ENCODE assay signal across 8 cellular contexts in the genomic region with DNA sequence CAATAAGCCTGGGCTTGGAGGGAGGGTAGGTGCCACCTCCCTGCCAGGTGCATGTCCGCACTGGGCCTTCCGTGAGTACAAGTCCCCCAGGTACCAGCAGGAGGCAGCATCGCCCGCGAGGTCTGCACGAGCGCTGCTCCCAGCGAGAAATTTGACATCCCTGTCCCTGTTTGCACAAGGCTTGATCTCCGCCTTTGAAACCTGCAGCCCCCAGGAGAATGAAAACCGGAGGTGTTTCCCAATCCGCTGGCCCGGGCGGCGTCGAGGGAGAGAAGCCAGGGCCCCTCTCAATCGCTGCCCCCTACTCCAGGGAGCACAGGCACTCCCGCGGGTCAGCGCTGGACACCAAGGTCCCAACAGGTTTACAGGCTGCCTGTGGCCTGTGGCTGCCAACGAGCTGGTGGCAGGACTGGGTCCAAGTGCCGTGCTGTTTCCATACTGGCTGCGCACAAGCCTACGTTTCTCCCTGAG. TPM values are rescaled to one million over a fixed set of nuclear protein-coding genes. Genes with fewer than 3 reads are reported as not detected.
DNase-seq lines count a peak whose midpoint lies in the region; ATAC-seq and TF ChIP-seq lines count a peak whose summit lies in the region.

No MANE protein-coding gene starts in this region.

- peaks cover 21% of the 10 kb centered on the region for H3K36me3 Mint-ChIP-seq in activated naive CD8-positive, alpha-beta T cell treated with anti-CD3 and anti-CD28 coated beads for 36 hours

- H3K36me3 ChIP-seq in GM06990 (ENCODE audit: control insufficient read depth, insufficient read depth, low read length) (no peaks in the 10 kb centered on the region), iPS-15b (ENCODE audit: control insufficient read depth, insufficient read depth, low read length) (peaks cover 20% of the 10 kb centered on the region)

- H3K9me3 Mint-ChIP-seq in activated naive CD8-positive, alpha-beta T cell treated with anti-CD3 and anti-CD28 coated beads for 36 hours, result no peaks in the 10 kb centered on the region

- in situ Hi-C loops in SK-MEL-5 (cut with HindIII; ENCODE audit: low pct_unique_long_range_greater_than_20kb, low sequenced_read_pairs), result no loop called here

- peak; percentile 87 for TF ChIP-seq CTCF in GM06990 (IDR thresholded peaks at IDR 0.05; ENCODE audit: insufficient read depth, low read length, poor library complexity, severe bottlenecking)

- H3K4me1 Mint-ChIP-seq in activated naive CD8-positive, alpha-beta T cell treated with anti-CD3 and anti-CD28 coated beads for 36 hours, result peaks cover 35% of the 10 kb centered on the region

- H3K9ac ChIP-seq in iPS-15b (ENCODE audit: low read depth, low read length), result peak overlapping the region; percentile 54

- peaks cover 2% of the 10 kb centered on the region; the same call in 1 of the 2 replicates for H3K27me3 ChIP-seq in GM06990 (replicated peaks; ENCODE audit: control insufficient read depth, insufficient read depth, low read length)
- H3K27me3 ChIP-seq in iPS-15b (ENCODE audit: control insufficient read depth, insufficient read depth, low read length), result peaks cover 7% of the 10 kb centered on the region

- H3K4me3 ChIP-seq in GM06990 (replicated peaks; ENCODE audit: low read depth, low read length), result peak overlapping the region; percentile 69
- peak overlapping the region; percentile 82 for H3K4me3 ChIP-seq in iPS-15b (ENCODE audit: low read depth, low read length)

- DNase-seq in GM06990 (ENCODE audit: extremely low read depth, insufficient read length), result peak; percentile 58
- peak; percentile 44 for DNase-seq in SK-MEL-5 (ENCODE audit: low read depth, low spot score)
- peak; percentile 83 for DNase-seq in activated naive CD8-positive, alpha-beta T cell treated with anti-CD3 and anti-CD28 coated beads for 36 hours
- peak; percentile 87 for DNase-seq in stimulated activated CD4-positive, alpha-beta T cell treated with anti-CD3 and anti-CD28 coated beads, Interleukin-1b, Interleukin-23, amount 100 ng/mL, for 48 hours
- DNase-seq in SKM-1 (lab: John Stamatoyannopoulos, UW; ENCODE audit: unreplicated experiment), result no peak
- no peak for DNase-seq in DMS 273 (lab: John Stamatoyannopoulos, UW; ENCODE audit: unreplicated experiment)

- peak; percentile 43 for ATAC-seq in HG02938 (IDR thresholded peaks at IDR 0.05; ENCODE audit: unreplicated experiment)

- H3K4me1 ChIP-seq in iPS-15b (ENCODE audit: control insufficient read depth, insufficient read depth, low read length), result peaks cover 14% of the 10 kb centered on the region

- H3K4me3 Mint-ChIP-seq in activated naive CD8-positive, alpha-beta T cell treated with anti-CD3 and anti-CD28 coated beads for 36 hours, result peak overlapping the region; percentile 86

- H3K27ac Mint-ChIP-seq in activated naive CD8-positive, alpha-beta T cell treated with anti-CD3 and anti-CD28 coated beads for 36 hours, result peak overlapping the region; percentile 86

- H3K27me3 Mint-ChIP-seq in activated naive CD8-positive, alpha-beta T cell treated with anti-CD3 and anti-CD28 coated beads for 36 hours, result no peaks in the 10 kb centered on the region

- no peaks in the 10 kb centered on the region for H3K9me3 ChIP-seq in iPS-15b (ENCODE audit: control insufficient read depth, insufficient read depth, low read length)

RNA-seq across cellular contexts. Expression of a gene that starts 1.0 kb away (rescaled TPM):
- 3.5 TPM in 2 replicates for total RNA-seq in SK-MEL-5 (2014; rRNA removed; shearing (Covaris generic))
- polyA plus RNA-seq in SK-MEL-5 (2015; cell fraction: cytosol; rRNA removed), result 10.9 and 11.5 TPM in 2 replicates
- polyA plus RNA-seq in SK-MEL-5 (2015; cell fraction: nucleus; rRNA removed), result 8.0 and 12.2 TPM in 2 replicates
- 10 to 100 TPM; 82.6 to 83.2 TPM for total RNA-seq in activated naive CD8-positive, alpha-beta T cell treated with anti-CD3 and anti-CD28 coated beads for 36 hours

RNA-seq across cellular contexts. Expression of a gene that starts 18.8 kb away (rescaled TPM):
- 40.3 and 41.4 TPM in 2 replicates for total RNA-seq in SK-MEL-5 (2014; rRNA removed; shearing (Covaris generic))
- polyA plus RNA-seq in SK-MEL-5 (2015; cell fraction: cytosol; rRNA removed), result 119 and 129 TPM in 2 replicates
- 157 and 182 TPM in 2 replicates for polyA plus RNA-seq in SK-MEL-5 (2015; cell fraction: nucleus; rRNA removed)
- 10 to 100 TPM; 33.1 to 37.8 TPM for total RNA-seq in activated naive CD8-positive, alpha-beta T cell treated with anti-CD3 and anti-CD28 coated beads for 36 hours

Comparison
In these comparisons a context has a peak if more than half of its experiments do, and no peak if none do; other contexts are left out.
1. DNase-seq: peak in GM06990 (single experiment), SK-MEL-5 (single experiment), activated naive CD8-positive, alpha-beta T cell treated with anti-CD3 and anti-CD28 coated beads for 36 hours (single experiment) and stimulated activated CD4-positive, alpha-beta T cell treated with anti-CD3 and anti-CD28 coated beads, Interleukin-1b, Interleukin-23, amount 100 ng/mL, for 48 hours (single experiment); none in SKM-1 (single experiment) and DMS 273 (single experiment).
2. RNA of a gene that starts 1.0 kb away (total RNA-seq): 82.6 to 83.2 TPM in activated naive CD8-positive, alpha-beta T cell treated with anti-CD3 and anti-CD28 coated beads for 36 hours; 3.5 TPM in SK-MEL-5; every median in the first group is over 10 times any median in the second.